1 cellular context compared by ENCODE assay signal in the genomic region with DNA sequence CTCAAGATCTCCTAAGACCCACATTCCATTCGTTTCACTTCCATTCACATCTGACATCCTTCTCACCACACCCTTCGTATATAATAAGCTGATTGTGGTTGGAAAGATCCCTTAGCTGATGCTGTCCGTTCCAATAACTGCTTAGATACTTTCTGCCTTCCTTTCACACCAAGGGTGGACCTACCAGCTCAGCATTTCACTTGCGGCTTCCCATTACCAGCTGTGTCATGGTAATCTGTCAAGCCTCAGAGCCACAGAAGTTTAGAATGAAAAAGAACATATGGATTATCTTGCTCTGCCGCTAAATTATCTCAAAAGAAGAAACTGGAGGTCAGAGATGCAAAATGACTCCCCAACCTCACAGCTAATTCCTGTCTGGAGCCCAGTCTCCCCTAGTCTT.
TF ChIP-seq lines count a peak whose summit lies in the region.

No MANE protein-coding gene starts in this region.

TF ChIP-seq in GM23338, 12 proteins besides CTCF, POLR2A, EP300 and RAD21 (continued from another document):
- TF ChIP-seq, protein P1, sequence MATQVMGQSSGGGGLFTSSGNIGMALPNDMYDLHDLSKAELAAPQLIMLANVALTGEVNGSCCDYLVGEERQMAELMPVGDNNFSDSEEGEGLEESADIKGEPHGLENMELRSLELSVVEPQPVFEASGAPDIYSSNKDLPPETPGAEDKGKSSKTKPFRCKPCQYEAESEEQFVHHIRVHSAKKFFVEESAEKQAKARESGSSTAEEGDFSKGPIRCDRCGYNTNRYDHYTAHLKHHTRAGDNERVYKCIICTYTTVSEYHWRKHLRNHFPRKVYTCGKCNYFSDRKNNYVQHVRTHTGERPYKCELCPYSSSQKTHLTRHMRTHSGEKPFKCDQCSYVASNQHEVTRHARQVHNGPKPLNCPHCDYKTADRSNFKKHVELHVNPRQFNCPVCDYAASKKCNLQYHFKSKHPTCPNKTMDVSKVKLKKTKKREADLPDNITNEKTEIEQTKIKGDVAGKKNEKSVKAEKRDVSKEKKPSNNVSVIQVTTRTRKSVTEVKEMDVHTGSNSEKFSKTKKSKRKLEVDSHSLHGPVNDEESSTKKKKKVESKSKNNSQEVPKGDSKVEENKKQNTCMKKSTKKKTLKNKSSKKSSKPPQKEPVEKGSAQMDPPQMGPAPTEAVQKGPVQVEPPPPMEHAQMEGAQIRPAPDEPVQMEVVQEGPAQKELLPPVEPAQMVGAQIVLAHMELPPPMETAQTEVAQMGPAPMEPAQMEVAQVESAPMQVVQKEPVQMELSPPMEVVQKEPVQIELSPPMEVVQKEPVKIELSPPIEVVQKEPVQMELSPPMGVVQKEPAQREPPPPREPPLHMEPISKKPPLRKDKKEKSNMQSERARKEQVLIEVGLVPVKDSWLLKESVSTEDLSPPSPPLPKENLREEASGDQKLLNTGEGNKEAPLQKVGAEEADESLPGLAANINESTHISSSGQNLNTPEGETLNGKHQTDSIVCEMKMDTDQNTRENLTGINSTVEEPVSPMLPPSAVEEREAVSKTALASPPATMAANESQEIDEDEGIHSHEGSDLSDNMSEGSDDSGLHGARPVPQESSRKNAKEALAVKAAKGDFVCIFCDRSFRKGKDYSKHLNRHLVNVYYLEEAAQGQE (IDR thresholded peaks at IDR 0.05; ENCODE audit: unreplicated experiment), result no peak
- TF ChIP-seq CREB1 (CRISPR knock-in tag; IDR thresholded peaks at IDR 0.05; ENCODE audit: low read depth), result no peak
- TF ChIP-seq, protein P2, sequence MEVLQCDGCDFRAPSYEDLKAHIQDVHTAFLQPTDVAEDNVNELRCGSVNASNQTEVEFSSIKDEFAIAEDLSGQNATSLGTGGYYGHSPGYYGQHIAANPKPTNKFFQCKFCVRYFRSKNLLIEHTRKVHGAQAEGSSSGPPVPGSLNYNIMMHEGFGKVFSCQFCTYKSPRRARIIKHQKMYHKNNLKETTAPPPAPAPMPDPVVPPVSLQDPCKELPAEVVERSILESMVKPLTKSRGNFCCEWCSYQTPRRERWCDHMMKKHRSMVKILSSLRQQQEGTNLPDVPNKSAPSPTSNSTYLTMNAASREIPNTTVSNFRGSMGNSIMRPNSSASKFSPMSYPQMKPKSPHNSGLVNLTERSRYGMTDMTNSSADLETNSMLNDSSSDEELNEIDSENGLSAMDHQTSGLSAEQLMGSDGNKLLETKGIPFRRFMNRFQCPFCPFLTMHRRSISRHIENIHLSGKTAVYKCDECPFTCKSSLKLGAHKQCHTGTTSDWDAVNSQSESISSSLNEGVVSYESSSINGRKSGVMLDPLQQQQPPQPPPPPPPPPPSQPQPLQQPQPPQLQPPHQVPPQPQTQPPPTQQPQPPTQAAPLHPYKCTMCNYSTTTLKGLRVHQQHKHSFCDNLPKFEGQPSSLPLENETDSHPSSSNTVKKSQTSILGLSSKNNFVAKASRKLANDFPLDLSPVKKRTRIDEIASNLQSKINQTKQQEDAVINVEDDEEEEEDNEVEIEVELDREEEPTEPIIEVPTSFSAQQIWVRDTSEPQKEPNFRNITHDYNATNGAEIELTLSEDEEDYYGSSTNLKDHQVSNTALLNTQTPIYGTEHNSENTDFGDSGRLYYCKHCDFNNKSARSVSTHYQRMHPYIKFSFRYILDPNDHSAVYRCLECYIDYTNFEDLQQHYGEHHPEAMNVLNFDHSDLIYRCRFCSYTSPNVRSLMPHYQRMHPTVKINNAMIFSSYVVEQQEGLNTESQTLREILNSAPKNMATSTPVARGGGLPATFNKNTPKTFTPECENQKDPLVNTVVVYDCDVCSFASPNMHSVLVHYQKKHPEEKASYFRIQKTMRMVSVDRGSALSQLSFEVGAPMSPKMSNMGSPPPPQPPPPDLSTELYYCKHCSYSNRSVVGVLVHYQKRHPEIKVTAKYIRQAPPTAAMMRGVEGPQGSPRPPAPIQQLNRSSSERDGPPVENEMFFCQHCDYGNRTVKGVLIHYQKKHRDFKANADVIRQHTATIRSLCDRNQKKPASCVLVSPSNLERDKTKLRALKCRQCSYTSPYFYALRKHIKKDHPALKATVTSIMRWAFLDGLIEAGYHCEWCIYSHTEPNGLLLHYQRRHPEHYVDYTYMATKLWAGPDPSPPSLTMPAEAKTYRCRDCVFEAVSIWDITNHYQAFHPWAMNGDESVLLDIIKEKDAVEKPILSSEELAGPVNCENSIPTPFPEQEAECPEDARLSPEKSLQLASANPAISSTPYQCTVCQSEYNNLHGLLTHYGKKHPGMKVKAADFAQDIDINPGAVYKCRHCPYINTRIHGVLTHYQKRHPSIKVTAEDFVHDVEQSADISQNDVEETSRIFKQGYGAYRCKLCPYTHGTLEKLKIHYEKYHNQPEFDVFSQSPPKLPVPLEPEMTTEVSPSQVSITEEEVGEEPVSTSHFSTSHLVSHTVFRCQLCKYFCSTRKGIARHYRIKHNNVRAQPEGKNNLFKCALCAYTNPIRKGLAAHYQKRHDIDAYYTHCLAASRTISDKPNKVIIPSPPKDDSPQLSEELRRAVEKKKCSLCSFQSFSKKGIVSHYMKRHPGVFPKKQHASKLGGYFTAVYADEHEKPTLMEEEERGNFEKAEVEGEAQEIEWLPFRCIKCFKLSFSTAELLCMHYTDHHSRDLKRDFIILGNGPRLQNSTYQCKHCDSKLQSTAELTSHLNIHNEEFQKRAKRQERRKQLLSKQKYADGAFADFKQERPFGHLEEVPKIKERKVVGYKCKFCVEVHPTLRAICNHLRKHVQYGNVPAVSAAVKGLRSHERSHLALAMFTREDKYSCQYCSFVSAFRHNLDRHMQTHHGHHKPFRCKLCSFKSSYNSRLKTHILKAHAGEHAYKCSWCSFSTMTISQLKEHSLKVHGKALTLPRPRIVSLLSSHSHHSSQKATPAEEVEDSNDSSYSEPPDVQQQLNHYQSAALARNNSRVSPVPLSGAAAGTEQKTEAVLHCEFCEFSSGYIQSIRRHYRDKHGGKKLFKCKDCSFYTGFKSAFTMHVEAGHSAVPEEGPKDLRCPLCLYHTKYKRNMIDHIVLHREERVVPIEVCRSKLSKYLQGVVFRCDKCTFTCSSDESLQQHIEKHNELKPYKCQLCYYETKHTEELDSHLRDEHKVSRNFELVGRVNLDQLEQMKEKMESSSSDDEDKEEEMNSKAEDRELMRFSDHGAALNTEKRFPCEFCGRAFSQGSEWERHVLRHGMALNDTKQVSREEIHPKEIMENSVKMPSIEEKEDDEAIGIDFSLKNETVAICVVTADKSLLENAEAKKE (CRISPR knock-in tag; IDR thresholded peaks at IDR 0.05), result no peak
- no peak for TF ChIP-seq EZH2phosphoT487 (IDR thresholded peaks at IDR 0.05; ENCODE audit: unreplicated experiment)
- TF ChIP-seq POLR2AphosphoS5 (IDR thresholded peaks at IDR 0.05; ENCODE audit: low read depth), result no peak
- TF ChIP-seq NANOG (IDR thresholded peaks at IDR 0.05; ENCODE audit: borderline replicate concordance), result no peak
